ENCODE assay signal across 25 cellular contexts in genomic region chr10:49252313-49253034, GRCh38. TPM values are rescaled to one million over a fixed set of nuclear protein-coding genes. Genes with fewer than 3 reads are reported as not detected.
"Had no signal": no experiment of that assay in that cellular context is flagged by ENCODE, and none has a peak within 500 bp of the region (broad histone marks: within the 10 kb centered on the region; RNA-seq: fewer than 3 reads in every experiment).

No MANE protein-coding gene starts in this region.

- H3K36me3 Mint-ChIP-seq: IgD-negative memory B cell, T-cell had no signal

- H3K9me3 Mint-ChIP-seq: activated B cell treated with CpG ODN at 0.5 μM for 24 hours; activated T-helper 17 cell treated with anti-CD3 and anti-CD28 coated beads, Interleukin-2, amount 50 U/mL, for 72 hours; T-cell had no signal

- H3K27ac Mint-ChIP-seq: activated B cell treated with CpG ODN at 0.5 μM for 24 hours; activated CD4-positive, alpha-beta memory T cell treated with anti-CD3 and anti-CD28 coated beads, Interleukin-2, amount 10 ng/mL, durations not matched to agents 7 days and 5 days; activated naive CD4-positive, alpha-beta T cell treated with anti-CD3 and anti-CD28 coated beads for 36 hours; activated naive CD8-positive, alpha-beta T cell treated with anti-CD3 and anti-CD28 coated beads, Interleukin-2, amount 10 ng/mL, durations not matched to agents 7 days and 5 days; activated T-helper 17 cell treated with anti-CD3 and anti-CD28 coated beads, Interleukin-2, amount 50 U/mL, for 72 hours; T-cell had no signal

- DNase-seq: activated B cell treated with CpG ODN at 0.5 μM for 24 hours; activated CD4-positive, alpha-beta memory T cell treated with anti-CD3 and anti-CD28 coated beads, Interleukin-2, amount 10 ng/mL, durations not matched to agents 7 days and 5 days; activated CD4-positive, alpha-beta T cell treated with anti-CD3 and anti-CD28 coated beads for 1 hour; activated CD4-positive, alpha-beta T cell treated with anti-CD3 and anti-CD28 coated beads, Interleukin-2, amount 50 U/mL, for 1 hour; activated gamma-delta T cell; activated naive CD4-positive, alpha-beta T cell treated with anti-CD3 and anti-CD28 coated beads for 36 hours; activated naive CD8-positive, alpha-beta T cell treated with anti-CD3 and anti-CD28 coated beads, Interleukin-2, amount 10 ng/mL, durations not matched to agents 7 days and 5 days; activated T-cell treated with anti-CD3 and anti-CD28 coated beads for 4 hours; activated T-cell treated with anti-CD3 and anti-CD28 coated beads, Interleukin-2, amount 50 U/mL, for 48 hours; adrenal gland; anterior cingulate cortex; caudate nucleus; NCI-H1092 treated with DMSO at 0.1 percent for 48 hours; NCI-H1436 treated with DMSO at 0.1 percent for 48 hours; NCI-H187; NCI-H2081; NCI-H524; T1000 had no signal

- H3K27ac ChIP-seq: adrenal gland, SK-N-MC had no signal

- H3K36me3 ChIP-seq: adrenal gland had no signal

- H3K4me1 ChIP-seq: adrenal gland had no signal

- H3K27me3 ChIP-seq: adrenal gland had no signal

- H3K9me3 ChIP-seq: adrenal gland had no signal

- H3K27me3 Mint-ChIP-seq: activated B cell treated with CpG ODN at 0.5 μM for 24 hours; activated T-helper 17 cell treated with anti-CD3 and anti-CD28 coated beads, Interleukin-2, amount 50 U/mL, for 72 hours; T-cell had no signal

- H3K4me3 Mint-ChIP-seq: activated B cell treated with CpG ODN at 0.5 μM for 24 hours; activated CD4-positive, alpha-beta memory T cell treated with anti-CD3 and anti-CD28 coated beads, Interleukin-2, amount 10 ng/mL, durations not matched to agents 7 days and 5 days; activated naive CD4-positive, alpha-beta T cell treated with anti-CD3 and anti-CD28 coated beads for 36 hours; activated naive CD8-positive, alpha-beta T cell treated with anti-CD3 and anti-CD28 coated beads, Interleukin-2, amount 10 ng/mL, durations not matched to agents 7 days and 5 days; activated T-helper 17 cell treated with anti-CD3 and anti-CD28 coated beads, Interleukin-2, amount 50 U/mL, for 72 hours; T-cell had no signal

- H3K4me3 ChIP-seq: adrenal gland, SK-N-MC had no signal

- H3K4me1 Mint-ChIP-seq: activated B cell treated with CpG ODN at 0.5 μM for 24 hours; activated T-helper 17 cell treated with anti-CD3 and anti-CD28 coated beads, Interleukin-2, amount 50 U/mL, for 72 hours had no signal

RNA-seq across cellular contexts. Expression of gene C10orf71, which starts 46.5 kb away (rescaled TPM):
- total RNA-seq: activated B cell treated with CpG ODN at 0.5 μM for 24 hours; activated CD4-positive, alpha-beta memory T cell treated with anti-CD3 and anti-CD28 coated beads, Interleukin-2, amount 10 ng/mL, durations not matched to agents 7 days and 5 days; activated CD8-positive, alpha-beta memory T cell treated with anti-CD3 and anti-CD28 coated beads for 36 hours; activated naive CD4-positive, alpha-beta T cell treated with anti-CD3 and anti-CD28 coated beads for 36 hours; activated naive CD8-positive, alpha-beta T cell treated with anti-CD3 and anti-CD28 coated beads, Interleukin-2, amount 10 ng/mL, durations not matched to agents 7 days and 5 days; activated T-helper 17 cell treated with anti-CD3 and anti-CD28 coated beads, Interleukin-2, amount 50 U/mL, for 72 hours; LHCN-M2; MCF 10A; T-cell had no signal
- polyA plus RNA-seq: IgD-negative memory B cell had no signal
